In the genomic region with DNA sequence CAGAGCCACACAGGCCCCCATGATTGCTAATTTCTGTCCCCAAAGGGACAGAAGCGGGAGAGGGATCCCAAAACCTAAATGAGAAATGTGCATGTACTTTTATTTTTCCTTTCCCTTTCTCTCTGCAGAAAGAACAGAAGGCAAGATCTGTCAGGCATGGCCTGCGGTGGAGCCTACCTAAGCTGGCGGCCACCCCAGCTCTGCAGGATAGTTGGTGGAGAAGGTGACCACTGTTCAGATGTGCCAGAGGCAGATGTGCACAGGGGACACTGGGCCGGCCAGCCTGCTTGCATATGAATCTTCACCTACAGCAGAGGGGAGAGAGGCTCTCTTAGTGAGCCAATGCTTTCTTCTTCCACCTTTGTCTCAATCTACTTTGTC, we compare ENCODE assay signal across 27 cellular contexts. TPM values are rescaled to one million over a fixed set of nuclear protein-coding genes. Genes with fewer than 3 reads are reported as not detected.
A peak's percentile ranks its signal among the peaks of the same experiment; 100 is the strongest.
DNase-seq lines count a peak whose midpoint lies in the region; ATAC-seq, FAIRE-seq and TF ChIP-seq lines count a peak whose summit lies in the region.
"Had no signal": no experiment of that assay in that cellular context is flagged by ENCODE, and none has a peak within 500 bp of the region (broad histone marks: within the 10 kb centered on the region; RNA-seq: fewer than 3 reads in every experiment).

No MANE protein-coding gene starts in this region.

- no peak for TF ChIP-seq RAD21 in HepG2 (CRISPR knock-in tag; IDR thresholded peaks at IDR 0.05)

- peaks cover 39% of the 10 kb centered on the region for H3K36me3 Mint-ChIP-seq in Caco-2 (ENCODE audit: insufficient read depth, unreplicated experiment)
- H3K36me3 Mint-ChIP-seq: stimulated activated memory B cell treated with anti-CD40 and anti-IgM and Interleukin-4, amounts not matched to agents 10 μg/mL and 1 μg/mL and 100 μg/mL, for 72 hours had no signal

- no peak overlapping the region for H2BK120ac ChIP-seq in trophoblast cell (ENCODE audit: insufficient read depth, low read length, poor library complexity)

- H3K4me1 Mint-ChIP-seq in Caco-2 (ENCODE audit: low read depth, unreplicated experiment), result peaks cover 30% of the 10 kb centered on the region

- H3K23ac ChIP-seq in trophoblast cell (ENCODE audit: low read length), result no peak overlapping the region

- H3K27ac ChIP-seq in Panc1 (ENCODE audit: low read length) (peak overlapping the region; percentile 94; the same call in 1 of the 2 replicates), HepG2 (ENCODE audit: extremely low read length, insufficient read depth, low read length) (no peak overlapping the region), trophoblast cell (ENCODE audit: low read depth, low read length) (no peak overlapping the region)
- H3K27ac ChIP-seq: C4-2B, SJSA1 had no signal

- peak overlapping the region; percentile 19 for H2BK12ac ChIP-seq in trophoblast cell (ENCODE audit: low read length)

- H2AFZ ChIP-seq in HepG2 (ENCODE audit: low read length) (no peak overlapping the region), trophoblast cell (ENCODE audit: insufficient read depth, low read length, poor library complexity) (no peak overlapping the region)
- H2AFZ ChIP-seq: hepatocyte had no signal

- peaks cover 43% of the 10 kb centered on the region for H3K79me1 ChIP-seq in trophoblast cell (ENCODE audit: low read length)

- DNase-seq in Caco-2 (no peak), Panc1 (ENCODE audit: low read depth, low spot score) (no peak), HepG2 (ENCODE audit: low spot score) (no peak), trophoblast cell (no peak), ACHN (no peak), NCI-H187 (lab: John Stamatoyannopoulos, UW) (no peak)
- DNase-seq: activated CD4-positive, alpha-beta T cell treated with anti-CD3 and anti-CD28 coated beads for 48 hours; anterior cingulate cortex; caudate nucleus; endodermal cell; gastrocnemius medialis; GOT3; NCI-H2171 treated with DMSO at 0.1 percent for 48 hours; NCI-H524; nucleus accumbens; PC-3; retina; stimulated activated CD4-positive, alpha-beta T cell treated with anti-CD3 and anti-CD28 coated beads, Interleukin-4, amount 100 ng/mL, for 1 hour had no signal

- H3K4me1 ChIP-seq in Caco-2, result peaks cover 39% of the 10 kb centered on the region
- peaks cover 43% of the 10 kb centered on the region for H3K4me1 ChIP-seq in Panc1 (ENCODE audit: control insufficient read depth, insufficient read depth, low read length)
- peaks cover 52% of the 10 kb centered on the region for H3K4me1 ChIP-seq in HepG2 (ENCODE audit: insufficient read depth, low read length)
- peaks cover 27 to 32% of the 10 kb centered on the region in 2 experiments for H3K4me1 ChIP-seq in trophoblast cell (ENCODE audit: control insufficient read depth in 1 of 2, insufficient read depth in 2 of 2, low read length in 2 of 2)

- CTCF ChIA-PET in Caco-2 (lab: Charles Lee), result interaction anchor here (0.6 to 0.9 kb wide), 2 partner anchors 65 to 321 kb away, joined by 3 read pairs; no protein-coding TSS in a partner anchor
- CTCF ChIA-PET in Panc1 (lab: Charles Lee), result interaction anchor here (0.7 kb wide), 1 partner anchor 447 kb away, joined by 3 read pairs; no protein-coding TSS in a partner anchor
- CTCF ChIA-PET in HepG2 (lab: Yijun Ruan, JAX; ENCODE audit: low intra/inter-chr PET ratio, low total read pairs), result no interaction called here

- peak overlapping the region; percentile 77 for H3K27ac Mint-ChIP-seq in Caco-2 (ENCODE audit: unreplicated experiment)
- H3K27ac Mint-ChIP-seq: activated naive CD4-positive, alpha-beta T cell treated with anti-CD3 and anti-CD28 coated beads, Interleukin-2, amount 50 U/mL, for 72 hours; endodermal cell; stimulated activated memory B cell treated with anti-CD40 and anti-IgM and Interleukin-4, amounts not matched to agents 10 μg/mL and 1 μg/mL and 100 μg/mL, for 72 hours had no signal

- no peak overlapping the region for H3K9ac ChIP-seq in HepG2 (ENCODE audit: insufficient read depth, low read depth, low read length)
- H3K9ac ChIP-seq in trophoblast cell (ENCODE audit: low read length), result no peak overlapping the region

- H3K4me3 Mint-ChIP-seq in Caco-2 (ENCODE audit: unreplicated experiment), result peak overlapping the region; percentile 85
- H3K4me3 Mint-ChIP-seq: stimulated activated memory B cell treated with anti-CD40 and anti-IgM and Interleukin-4, amounts not matched to agents 10 μg/mL and 1 μg/mL and 100 μg/mL, for 72 hours had no signal

- H3K79me2 ChIP-seq in HepG2 (ENCODE audit: insufficient read depth, low read length) (peaks cover 27% of the 10 kb centered on the region), trophoblast cell (ENCODE audit: control insufficient read depth, insufficient read depth, low read length, poor library complexity) (peaks cover 32% of the 10 kb centered on the region)

- no TSS peak for BruUV-seq in Caco-2 (replicated peaks; lab: Mats Ljungman, UMichigan)
- BruUV-seq in Panc1 (replicated peaks; lab: Mats Ljungman, UMichigan), result no TSS peak
- BruUV-seq in HepG2 (replicated peaks; lab: Mats Ljungman, UMichigan), result no TSS peak

- H3K4ac ChIP-seq in trophoblast cell (ENCODE audit: low read depth, low read length), result no peak overlapping the region

- in situ Hi-C loops in Panc1 (cut with HindIII; ENCODE audit: low pct_unique_long_range_greater_than_20kb, low sequenced_read_pairs) (no loop called here), HepG2 (cut with HindIII; ENCODE audit: extremely low pct_ligation_motif_present, low pct_unique_long_range_greater_than_20kb) (no loop called here), ACHN (cut with HindIII; ENCODE audit: low pct_ligation_motif_present, low pct_unique_long_range_greater_than_20kb, low sequenced_read_pairs) (no loop called here)

- H2AK5ac ChIP-seq in trophoblast cell (ENCODE audit: low read length), result peak overlapping the region; percentile 42

- H4K20me1 ChIP-seq in HepG2 (ENCODE audit: insufficient read depth, low read length), result peaks cover 20% of the 10 kb centered on the region

- no peak overlapping the region for H4K8ac ChIP-seq in trophoblast cell (ENCODE audit: low read depth, low read length)

- H3K27me3 Mint-ChIP-seq in Caco-2 (ENCODE audit: insufficient read depth, unreplicated experiment), result no peaks in the 10 kb centered on the region

- H3K9me3 ChIP-seq in Caco-2 (no peaks in the 10 kb centered on the region), Panc1 (ENCODE audit: control insufficient read depth, insufficient read depth, low read depth, low read length) (no peaks in the 10 kb centered on the region), HepG2 (ENCODE audit: low read length) (no peaks in the 10 kb centered on the region), trophoblast cell (ENCODE audit: insufficient read depth, low read depth, low read length) (no peaks in the 10 kb centered on the region)
- H3K9me3 ChIP-seq: gastrocnemius medialis had no signal

- H3K4me2 ChIP-seq in HepG2 (ENCODE audit: low read depth, low read length), result peak overlapping the region; percentile 97; the same call in 1 of the 2 replicates
- no peak overlapping the region for H3K4me2 ChIP-seq in trophoblast cell (ENCODE audit: low read length)

- TF ChIP-seq POLR2A in HepG2 (IDR thresholded peaks at IDR 0.05; ENCODE audit: insufficient read depth in 1 of 2, low read depth in 2 of 2, low read length in 2 of 2), result no peak

- H3K4me3 ChIP-seq in Caco-2 (ENCODE audit: low read depth, low read length) (no peak overlapping the region), Panc1 (ENCODE audit: low read depth in 2 of 2, low read length in 2 of 2) (no peak overlapping the region), HepG2 (replicated peaks in 1 of 3; ENCODE audit: insufficient read depth in 1 of 3, low read depth in 2 of 3, low read length in 3 of 3) (no peak overlapping the region), trophoblast cell (ENCODE audit: low read depth, low read length) (no peak overlapping the region)
- H3K4me3 ChIP-seq: gastrocnemius medialis, hepatocyte, SJSA1 had no signal

- no peak for FAIRE-seq in HepG2 (lab: Jason Lieb, UNC)
- FAIRE-seq: G401.6 had no signal

- H3K27me3 ChIP-seq in Caco-2 (replicated peaks; ENCODE audit: control insufficient read depth, insufficient read depth, low read length), result no peaks in the 10 kb centered on the region
- no peaks in the 10 kb centered on the region; the same call in 1 of the 2 replicates for H3K27me3 ChIP-seq in Panc1 (ENCODE audit: control insufficient read depth, insufficient read depth, low read length)
- H3K27me3 ChIP-seq in HepG2 (ENCODE audit: control insufficient read depth in 1 of 2, insufficient read depth in 2 of 2, low read length in 2 of 2), result peaks cover 0 to 31% of the 10 kb centered on the region in 2 experiments; a peak in 4 of 5 replicates
- no peaks in the 10 kb centered on the region for H3K27me3 ChIP-seq in trophoblast cell (ENCODE audit: insufficient read depth, low read length)
- H3K27me3 ChIP-seq: gastrocnemius medialis, hepatocyte, SJSA1 had no signal

- WGBS in HepG2 (ENCODE audit: low lambda C conversion rate), result 44% methylated on average over 4 of the region's 4 CpGs
- no CpG with 5 or more reads among the region's 4 CpGs for WGBS in trophoblast cell (ENCODE audit: extremely low coverage, insufficient coverage, insufficient read length)

- ATAC-seq in Panc1 (no peak), HepG2 (no peak), GM21423 (IDR thresholded peaks at IDR 0.05; ENCODE audit: unreplicated experiment) (no peak), HG03159 (IDR thresholded peaks at IDR 0.05; ENCODE audit: unreplicated experiment) (no peak)
- ATAC-seq: activated naive CD4-positive, alpha-beta T cell treated with anti-CD3 and anti-CD28 coated beads, Interleukin-2, amount 50 U/mL, for 72 hours; gastrocnemius medialis; PC-3; stimulated activated memory B cell treated with anti-CD40 and anti-IgM and Interleukin-4, amounts not matched to agents 10 μg/mL and 1 μg/mL and 100 μg/mL, for 72 hours had no signal

- H4K91ac ChIP-seq in trophoblast cell (ENCODE audit: low read depth, low read length), result peak overlapping the region; percentile 15

- H3K14ac ChIP-seq in trophoblast cell (ENCODE audit: low read length), result no peak overlapping the region

- H3K18ac ChIP-seq in trophoblast cell (ENCODE audit: low read length), result no peak overlapping the region

- no peaks in the 10 kb centered on the region for H3K9me3 Mint-ChIP-seq in Caco-2 (ENCODE audit: unreplicated experiment)
- H3K9me3 Mint-ChIP-seq: activated naive CD4-positive, alpha-beta T cell treated with anti-CD3 and anti-CD28 coated beads, Interleukin-2, amount 50 U/mL, for 72 hours; endodermal cell had no signal

- H3K36me3 ChIP-seq in Caco-2 (ENCODE audit: control insufficient read depth, insufficient read depth, low read length) (peaks cover 6% of the 10 kb centered on the region), Panc1 (ENCODE audit: control insufficient read depth, insufficient read depth, low read length) (peaks cover 2% of the 10 kb centered on the region), HepG2 (replicated peaks in 1 of 2; ENCODE audit: control insufficient read depth in 1 of 2, insufficient read depth in 2 of 2, low read length in 2 of 2) (peaks cover 0 to 8% of the 10 kb centered on the region in 2 experiments; a peak in 1 of 5 replicates), trophoblast cell (ENCODE audit: control insufficient read depth in 1 of 2, insufficient read depth in 2 of 2, low read length in 2 of 2) (peaks cover 8 to 10% of the 10 kb centered on the region in 2 experiments)
- H3K36me3 ChIP-seq: gastrocnemius medialis had no signal

- POLR2A ChIA-PET in Caco-2 (lab: Charles Lee) (interaction anchor here (0.5 to 4.6 kb wide), 2 partner anchors 11 to 68 kb away, joined by 5 to 70 read pairs; no protein-coding TSS in a partner anchor), Panc1 (lab: Charles Lee) (no interaction called here), HepG2 (lab: Yijun Ruan, JAX) (interaction anchor here (2.0 to 9.2 kb wide), 4 partner anchors 17 to 67 kb away, joined by 4 to 140 read pairs (median 38); no protein-coding TSS in a partner anchor)

- intact Hi-C loops in Caco-2 (cut with micrococcal nuclease; ENCODE audit: unreplicated experiment) (no loop called here), Panc1 (cut with micrococcal nuclease; ENCODE audit: unreplicated experiment) (loop anchor here (5.0 kb wide), 1 partner anchor 96 kb away; no protein-coding TSS in a partner anchor), HepG2 (cut with micrococcal nuclease; ENCODE audit: unreplicated experiment) (loop anchor here (5.0 kb wide), 1 partner anchor 96 kb away; no protein-coding TSS in a partner anchor)

- H2BK5ac ChIP-seq in trophoblast cell (ENCODE audit: low read depth, low read length, poor library complexity), result no peak overlapping the region

- H4K12ac ChIP-seq in trophoblast cell (ENCODE audit: low read depth, low read length), result no peak overlapping the region

- TF ChIP-seq CTCF in Caco-2 (IDR thresholded peaks at IDR 0.05; ENCODE audit: insufficient read depth in 1 of 2, low read depth in 1 of 2, low read length in 1 of 2, severe bottlenecking in 1 of 2, unreplicated experiment in 1 of 2) (no peak), Panc1 (IDR thresholded peaks at IDR 0.05) (no peak), HepG2 (CRISPR knock-in tag; IDR thresholded peaks at IDR 0.05) (no peak)

- TF ChIP-seq EP300 in HepG2 (IDR thresholded peaks at IDR 0.05; ENCODE audit: low read depth in 2 of 2, low read length in 2 of 2) (no peak), HepG2 (CRISPR knock-in tag; IDR thresholded peaks at IDR 0.05; ENCODE audit: borderline replicate concordance) (no peak)

RNA-seq across cellular contexts. Expression of a gene that starts 2.1 kb away (rescaled TPM):
- total RNA-seq in Caco-2 (2022), result 220 and 271 TPM in 2 replicates
- total RNA-seq in Panc1 (2021; ENCODE audit: unreplicated experiment), result 146 TPM
- polyA plus RNA-seq in Panc1 (2012; ENCODE audit: insufficient read length), result 73.2 TPM
- 11.5 and 17.3 TPM in 2 replicates for total RNA-seq in HepG2 (2016; rRNA removed; fragmentation: Illumina TruSeq; extraction: Trizol)
- total RNA-seq in HepG2 (2016; cell fraction: cytosol; rRNA removed; fragmentation: Illumina TruSeq; extraction: Trizol; ENCODE audit: low read depth), result 1.3 and 1.8 TPM in 2 replicates
- 10.0 and 18.3 TPM in 2 replicates for total RNA-seq in HepG2 (2016; cell fraction: insoluble cytoplasmic fraction; rRNA removed; fragmentation: Illumina TruSeq; extraction: Trizol)
- 5.3 and 5.6 TPM in 2 replicates for total RNA-seq in HepG2 (2016; cell fraction: membrane; rRNA removed; fragmentation: Illumina TruSeq; extraction: Trizol)
- 25.6 and 30.4 TPM in 2 replicates for total RNA-seq in HepG2 (2016; cell fraction: nucleus; rRNA removed; fragmentation: Illumina TruSeq; extraction: Trizol)
- 14.0 and 18.5 TPM in 2 replicates for polyA plus RNA-seq in HepG2 (2011; rRNA removed)
- 7.7 and 10.7 TPM in 2 replicates for polyA plus RNA-seq in HepG2 (2011; cell fraction: cytosol; rRNA removed)
- 39.3 and 76.1 TPM in 2 replicates for polyA plus RNA-seq in HepG2 (2011; cell fraction: nucleus; rRNA removed)
- polyA plus RNA-seq in HepG2 (2012), result 5.4 and 7.4 TPM in 2 replicates
- 0.38 and 0.55 TPM in 2 replicates for polyA plus RNA-seq in HepG2 (2016; cell fraction: cytosol; fragmentation: Illumina TruSeq; extraction: Trizol; ENCODE audit: low read depth)
- polyA plus RNA-seq in HepG2 (2016; cell fraction: insoluble cytoplasmic fraction; fragmentation: Illumina TruSeq; extraction: Trizol; ENCODE audit: low read depth), result 8.6 and 12.7 TPM in 2 replicates
- polyA plus RNA-seq in HepG2 (2016; cell fraction: membrane; fragmentation: Illumina TruSeq; extraction: Trizol; ENCODE audit: low read depth), result 1.5 and 1.7 TPM in 2 replicates
- 19.3 and 21.2 TPM in 2 replicates for polyA plus RNA-seq in HepG2 (2016; cell fraction: nucleus; fragmentation: Illumina TruSeq; extraction: Trizol; ENCODE audit: insufficient read depth, low read depth)
- polyA minus RNA-seq in HepG2 (2011; rRNA and poly(A)+ RNA removed; ENCODE audit: low replicate concordance), result 47.5 and 50.2 TPM in 2 replicates
- polyA minus RNA-seq in HepG2 (2011; cell fraction: cytosol; rRNA and poly(A)+ RNA removed), result 12.3 and 13.8 TPM in 2 replicates
- 44.1 and 53.9 TPM in 2 replicates for polyA minus RNA-seq in HepG2 (2011; cell fraction: nucleus; rRNA and poly(A)+ RNA removed)
- 83.2 and 85.9 TPM in 2 replicates for polyA plus RNA-seq in trophoblast cell (2013)
- total RNA-seq: T-helper 1 cell treated with Interleukin-12 subunit alpha and Interleukin-12 subunit beta and Interleukin-4 antibody, amounts not matched to agents 30 ng/mL and 1 ng/mL, for 36 hours had no signal
